Comparison of ENCODE assay signal across 23 cellular contexts in genomic region chr10:132250456-132251223, GRCh38. TPM values are rescaled to one million over a fixed set of nuclear protein-coding genes. Genes with fewer than 3 reads are reported as not detected.
DNase-seq lines count a peak whose midpoint lies in the region; ATAC-seq, FAIRE-seq and TF ChIP-seq lines count a peak whose summit lies in the region.
"Had no signal": no experiment of that assay in that cellular context is flagged by ENCODE, and none has a peak within 500 bp of the region (broad histone marks: within the 10 kb centered on the region; RNA-seq: fewer than 3 reads in every experiment).

No MANE protein-coding gene starts in this region.

- H3K79me2 ChIP-seq in HepG2 (ENCODE audit: insufficient read depth, low read length) (no peaks in the 10 kb centered on the region), Karpas-422 (ENCODE audit: low read length) (no peaks in the 10 kb centered on the region)

- H4K8ac ChIP-seq in neuronal stem cell (ENCODE audit: low read depth, low read length), result no peak overlapping the region

- no peak for TF ChIP-seq RAD21 in HepG2 (CRISPR knock-in tag; IDR thresholded peaks at IDR 0.05)

- no peak overlapping the region for H3K27ac Mint-ChIP-seq in CD8-positive, alpha-beta memory T cell
- H3K27ac Mint-ChIP-seq: B cell; CD4-positive, alpha-beta T cell; CD8-positive, alpha-beta T cell had no signal

- H3K4me3 Mint-ChIP-seq in CD8-positive, alpha-beta memory T cell, result no peak overlapping the region
- H3K4me3 Mint-ChIP-seq: B cell; CD4-positive, alpha-beta T cell; CD8-positive, alpha-beta T cell had no signal

- no peak overlapping the region for H3K4ac ChIP-seq in neuronal stem cell (ENCODE audit: low read length)

- 40% methylated on average over 1 of the region's 24 CpGs for WGBS in HepG2 (ENCODE audit: low lambda C conversion rate)
- 40% methylated on average over 2 of the region's 24 CpGs for WGBS in right lobe of liver (ENCODE audit: insufficient coverage, low coverage, low lambda C conversion rate, missing lambda C conversion rate)
- WGBS in neuronal stem cell (ENCODE audit: extremely low coverage in 2 of 2, insufficient read length in 2 of 2, insufficient replicate concordance in 1 of 2), 2 donors, result no CpG with 5 or more reads among the region's 24 CpGs

- no peak overlapping the region for H2AFZ ChIP-seq in HepG2 (ENCODE audit: low read length)
- no peak overlapping the region for H2AFZ ChIP-seq in neuronal stem cell (ENCODE audit: low read length)
- no peak overlapping the region for H2AFZ ChIP-seq in Karpas-422 (ENCODE audit: low read length)

- peaks cover 41% of the 10 kb centered on the region for H3K4me1 ChIP-seq in HepG2 (ENCODE audit: insufficient read depth, low read length)
- H3K4me1 ChIP-seq in right lobe of liver, result no peaks in the 10 kb centered on the region
- H3K4me1 ChIP-seq in HEK293 (ENCODE audit: control insufficient read depth, insufficient read depth, low read length), result no peaks in the 10 kb centered on the region
- peaks cover 0 to 11% of the 10 kb centered on the region in 2 donors for H3K4me1 ChIP-seq in neuronal stem cell (ENCODE audit: control insufficient read depth in 2 of 2, insufficient read depth in 1 of 2, low read depth in 1 of 2, low read length in 2 of 2)
- H3K4me1 ChIP-seq in Karpas-422 (ENCODE audit: low read length), result peaks cover 3% of the 10 kb centered on the region
- H3K4me1 ChIP-seq in CD8-positive, alpha-beta memory T cell (ENCODE audit: insufficient read depth, low read length), result peaks cover 1% of the 10 kb centered on the region

- in situ Hi-C loops in HepG2 (cut with HindIII; ENCODE audit: extremely low pct_ligation_motif_present, low pct_unique_long_range_greater_than_20kb), result no loop called here

- H2BK5ac ChIP-seq in neuronal stem cell (ENCODE audit: low read length), result no peak overlapping the region

- peak overlapping the region; percentile 63 for H2AK5ac ChIP-seq in neuronal stem cell (ENCODE audit: low read depth, low read length)

- TF ChIP-seq EP300 in HepG2 (IDR thresholded peaks at IDR 0.05; ENCODE audit: low read depth in 2 of 2, low read length in 2 of 2) (no peak), HepG2 (CRISPR knock-in tag; IDR thresholded peaks at IDR 0.05; ENCODE audit: borderline replicate concordance) (no peak)

- no peaks in the 10 kb centered on the region for H3K9me3 Mint-ChIP-seq in CD8-positive, alpha-beta memory T cell
- H3K9me3 Mint-ChIP-seq: CD4-positive, alpha-beta T cell; CD8-positive, alpha-beta T cell had no signal

- H3K27me3 ChIP-seq in HepG2 (ENCODE audit: control insufficient read depth in 1 of 2, insufficient read depth in 2 of 2, low read length in 2 of 2) (no peaks in the 10 kb centered on the region), right lobe of liver (no peaks in the 10 kb centered on the region), neuronal stem cell (ENCODE audit: control insufficient read depth in 3 of 3, insufficient read depth in 3 of 3, low read depth in 1 of 3, low read length in 3 of 3) (peaks cover 0 to 7% (median 0%) of the 10 kb centered on the region in 3 experiments), Karpas-422 (ENCODE audit: low read length) (no peaks in the 10 kb centered on the region)
- no peaks in the 10 kb centered on the region for H3K27me3 ChIP-seq in CD8-positive, alpha-beta memory T cell (ENCODE audit: insufficient read depth, low read length, poor library complexity, severe bottlenecking)

- peaks cover 0 to 1% of the 10 kb centered on the region in 2 donors for H3K27me3 Mint-ChIP-seq in CD8-positive, alpha-beta memory T cell
- H3K27me3 Mint-ChIP-seq: B cell; CD4-positive, alpha-beta T cell had no signal

- H2BK120ac ChIP-seq in neuronal stem cell (ENCODE audit: low read depth, low read length), result no peak overlapping the region

- H3K36me3 ChIP-seq in HepG2 (replicated peaks in 1 of 2; ENCODE audit: control insufficient read depth in 1 of 2, insufficient read depth in 2 of 2, low read length in 2 of 2) (no peaks in the 10 kb centered on the region), right lobe of liver (no peaks in the 10 kb centered on the region), HEK293 (ENCODE audit: control insufficient read depth in 2 of 2, insufficient read depth in 1 of 2, low read length in 2 of 2) (no peaks in the 10 kb centered on the region), neuronal stem cell (replicated peaks in 1 of 2; ENCODE audit: control insufficient read depth in 2 of 2, insufficient read depth in 2 of 2, low read length in 2 of 2) (no peaks in the 10 kb centered on the region), Karpas-422 (ENCODE audit: insufficient read depth, low read length) (no peaks in the 10 kb centered on the region)
- no peaks in the 10 kb centered on the region for H3K36me3 ChIP-seq in CD8-positive, alpha-beta memory T cell (ENCODE audit: insufficient read depth, low read length)

- H3K4me3 ChIP-seq in HepG2 (replicated peaks in 1 of 3; ENCODE audit: insufficient read depth in 1 of 3, low read depth in 2 of 3, low read length in 3 of 3) (peak overlapping the region in 1 of 3 experiments; percentile 47; a peak in 1 of 6 replicates), right lobe of liver (no peak overlapping the region), HEK293 (ENCODE audit: low read depth, low read length) (no peak overlapping the region), neuronal stem cell (ENCODE audit: low read length in 2 of 2) (no peak overlapping the region), Karpas-422 (ENCODE audit: low read length) (no peak overlapping the region)
- H3K4me3 ChIP-seq in CD8-positive, alpha-beta memory T cell (ENCODE audit: low read length), result no peak overlapping the region
- H3K4me3 ChIP-seq: A549, GM12878 had no signal

- H3K4me2 ChIP-seq in HepG2 (ENCODE audit: low read depth, low read length), result peak overlapping the region; percentile 47
- H3K4me2 ChIP-seq in neuronal stem cell (ENCODE audit: insufficient read depth, low read length, poor library complexity, severe bottlenecking), result no peak overlapping the region
- no peak overlapping the region for H3K4me2 ChIP-seq in Karpas-422 (ENCODE audit: low read depth, low read length, poor library complexity, severe bottlenecking)
- H3K4me2 ChIP-seq: A549 had no signal

- H3K9ac ChIP-seq in HepG2 (ENCODE audit: insufficient read depth, low read depth, low read length), result no peak overlapping the region
- peak overlapping the region; percentile 21 for H3K9ac ChIP-seq in neuronal stem cell (ENCODE audit: low read depth, low read length, poor library complexity)
- H3K9ac ChIP-seq in Karpas-422 (ENCODE audit: low read length), result no peak overlapping the region

- POLR2A ChIA-PET in HepG2 (lab: Yijun Ruan, JAX) (no interaction called here), HEK293 (lab: Yijun Ruan, JAX) (no interaction called here)
- POLR2A ChIA-PET in CD8-positive, alpha-beta memory T cell (lab: Charles Lee), result no interaction called here

- BruUV-seq in HepG2 (replicated peaks; lab: Mats Ljungman, UMichigan), result no TSS peak

- ATAC-seq in HepG2 (peak; percentile 18; the same call in 2 of the 3 replicates), right lobe of liver (no peak)
- ATAC-seq: CD8-positive, alpha-beta T cell; GM12878 had no signal

- H3K23ac ChIP-seq in neuronal stem cell (ENCODE audit: low read depth, low read length, poor library complexity), result peak overlapping the region; percentile 12

- intact Hi-C loops in HepG2 (cut with micrococcal nuclease; ENCODE audit: unreplicated experiment), result no loop called here
- intact Hi-C loops in right lobe of liver (cut with DNase I), result no loop called here

- H3K4me1 Mint-ChIP-seq in CD8-positive, alpha-beta memory T cell, result peaks cover 0 to 9% (median 0%) of the 10 kb centered on the region in 3 donors

- H2BK15ac ChIP-seq in neuronal stem cell (ENCODE audit: low read length), result peak overlapping the region; percentile 58

- no peak for FAIRE-seq in HepG2 (lab: Jason Lieb, UNC)
- FAIRE-seq in GM12892 (lab: Jason Lieb, UNC), result no peak
- FAIRE-seq: A549, GM12878, GM19239 had no signal

- no peak for TF ChIP-seq CTCF in HepG2 (CRISPR knock-in tag; IDR thresholded peaks at IDR 0.05)
- no peak for TF ChIP-seq CTCF in right lobe of liver (IDR thresholded peaks at IDR 0.05)
- TF ChIP-seq CTCF in HEK293 (tag by site-specific recombination; IDR thresholded peaks at IDR 0.05), result no peak

- H3K27ac ChIP-seq in HepG2 (ENCODE audit: extremely low read length, insufficient read depth, low read length) (peak overlapping the region; percentile 41), right lobe of liver (no peak overlapping the region), HEK293 (ENCODE audit: extremely low read depth, low read depth, low read length) (no peak overlapping the region), neuronal stem cell (replicated peaks; ENCODE audit: low read length) (no peak overlapping the region), Karpas-422 (ENCODE audit: low read length) (no peak overlapping the region)
- no peak overlapping the region for H3K27ac ChIP-seq in CD8-positive, alpha-beta memory T cell (ENCODE audit: low read depth, low read length)
- H3K27ac ChIP-seq: 22Rv1, A549, C4-2B had no signal

- H3K9me2 ChIP-seq in Karpas-422 (replicated peaks; ENCODE audit: insufficient read depth, low read length), result no peaks in the 10 kb centered on the region

- H3K9me3 ChIP-seq in HepG2 (ENCODE audit: low read length), result no peaks in the 10 kb centered on the region
- no peaks in the 10 kb centered on the region for H3K9me3 ChIP-seq in right lobe of liver
- no peaks in the 10 kb centered on the region for H3K9me3 ChIP-seq in HEK293 (ENCODE audit: control insufficient read depth, insufficient read depth, low read depth, low read length)
- H3K9me3 ChIP-seq in neuronal stem cell (replicated peaks in 1 of 2; ENCODE audit: control insufficient read depth in 2 of 2, insufficient read depth in 1 of 2, low read depth in 1 of 2, low read length in 2 of 2), result no peaks in the 10 kb centered on the region
- no peaks in the 10 kb centered on the region for H3K9me3 ChIP-seq in Karpas-422 (ENCODE audit: low read length)
- no peaks in the 10 kb centered on the region for H3K9me3 ChIP-seq in CD8-positive, alpha-beta memory T cell (ENCODE audit: low read length)
- H3K9me3 ChIP-seq: A549 had no signal

- TF ChIP-seq POLR2A in HepG2 (IDR thresholded peaks at IDR 0.05; ENCODE audit: insufficient read depth in 1 of 2, low read depth in 2 of 2, low read length in 2 of 2) (no peak), right lobe of liver (IDR thresholded peaks at IDR 0.05) (no peak), GM12892 (IDR thresholded peaks at IDR 0.05; ENCODE audit: low read depth, low read length) (no peak)

- H3K36me3 Mint-ChIP-seq in CD8-positive, alpha-beta memory T cell, result no peaks in the 10 kb centered on the region
- H3K36me3 Mint-ChIP-seq: CD8-positive, alpha-beta T cell had no signal

- H3K14ac ChIP-seq in neuronal stem cell (ENCODE audit: low read length), result no peak overlapping the region

- no peak overlapping the region for H4K91ac ChIP-seq in neuronal stem cell (ENCODE audit: low read depth, low read length, poor library complexity)

- no peaks in the 10 kb centered on the region for H4K20me1 ChIP-seq in HepG2 (ENCODE audit: insufficient read depth, low read length)
- no peaks in the 10 kb centered on the region for H4K20me1 ChIP-seq in Karpas-422 (ENCODE audit: insufficient read depth, low read depth, low read length)

- H2BK12ac ChIP-seq in neuronal stem cell (ENCODE audit: low read length), result peak overlapping the region; percentile 84

- peak overlapping the region; percentile 71 for H3K18ac ChIP-seq in neuronal stem cell (ENCODE audit: low read length)

- no peak for DNase-seq in HepG2 (ENCODE audit: low spot score)
- no peak for DNase-seq in right lobe of liver
- no peak for DNase-seq in neuronal stem cell (ENCODE audit: low spot score)
- no peak for DNase-seq in Karpas-422
- DNase-seq in CD8-positive, alpha-beta memory T cell, result no peak
- no peak for DNase-seq in GM12892 (ENCODE audit: insufficient read length)
- DNase-seq: AML-193; CD4-positive, alpha-beta T cell; CD8-positive, alpha-beta T cell; COR-L47; DMS 273 treated with DMSO at 0.1 percent for 48 hours; DMS153; DMS79; DND-41; EL; GDM1 had no signal

- CTCF ChIA-PET in HepG2 (lab: Yijun Ruan, JAX; ENCODE audit: low intra/inter-chr PET ratio, low total read pairs), result no interaction called here
- CTCF ChIA-PET in HEK293 (lab: Yijun Ruan, JAX), result no interaction called here
- CTCF ChIA-PET in CD8-positive, alpha-beta memory T cell (lab: Charles Lee), result no interaction called here

- peaks cover 4% of the 10 kb centered on the region for H3K79me1 ChIP-seq in neuronal stem cell (ENCODE audit: low read depth, low read length)

RNA-seq across cellular contexts. Expression of gene STK32C, which starts 57.1 kb away (rescaled TPM):
- total RNA-seq in HepG2 (2016; rRNA removed; fragmentation: Illumina TruSeq; extraction: Trizol), result 18.9 and 19.4 TPM in 2 replicates
- 6.4 and 9.0 TPM in 2 replicates for total RNA-seq in HepG2 (2016; cell fraction: cytosol; rRNA removed; fragmentation: Illumina TruSeq; extraction: Trizol; ENCODE audit: low read depth)
- total RNA-seq in HepG2 (2016; cell fraction: insoluble cytoplasmic fraction; rRNA removed; fragmentation: Illumina TruSeq; extraction: Trizol), result 18.5 and 19.3 TPM in 2 replicates
- total RNA-seq in HepG2 (2016; cell fraction: membrane; rRNA removed; fragmentation: Illumina TruSeq; extraction: Trizol), result 13.9 and 14.9 TPM in 2 replicates
- 8.4 and 10.8 TPM in 2 replicates for total RNA-seq in HepG2 (2016; cell fraction: nucleus; rRNA removed; fragmentation: Illumina TruSeq; extraction: Trizol)
- polyA plus RNA-seq in HepG2 (2011; rRNA removed), result 9.9 and 10.9 TPM in 2 replicates
- 7.4 and 11.6 TPM in 2 replicates for polyA plus RNA-seq in HepG2 (2011; cell fraction: cytosol; rRNA removed)
- 13.7 and 17.7 TPM in 2 replicates for polyA plus RNA-seq in HepG2 (2011; cell fraction: nucleus; rRNA removed)
- 12.0 and 12.5 TPM in 2 replicates for polyA plus RNA-seq in HepG2 (2012)
- 9.3 and 10.8 TPM in 2 replicates for polyA plus RNA-seq in HepG2 (2016; cell fraction: cytosol; fragmentation: Illumina TruSeq; extraction: Trizol; ENCODE audit: low read depth)
- polyA plus RNA-seq in HepG2 (2016; cell fraction: insoluble cytoplasmic fraction; fragmentation: Illumina TruSeq; extraction: Trizol; ENCODE audit: low read depth), result 19.9 and 20.6 TPM in 2 replicates
- 11.2 and 12.1 TPM in 2 replicates for polyA plus RNA-seq in HepG2 (2016; cell fraction: membrane; fragmentation: Illumina TruSeq; extraction: Trizol; ENCODE audit: low read depth)
- polyA plus RNA-seq in HepG2 (2016; cell fraction: nucleus; fragmentation: Illumina TruSeq; extraction: Trizol; ENCODE audit: insufficient read depth, low read depth), result 19.7 and 20.0 TPM in 2 replicates
- 10.2 and 30.6 TPM in 2 replicates for polyA minus RNA-seq in HepG2 (2011; rRNA and poly(A)+ RNA removed; ENCODE audit: low replicate concordance)
- 4.4 and 5.4 TPM in 2 replicates for polyA minus RNA-seq in HepG2 (2011; cell fraction: cytosol; rRNA and poly(A)+ RNA removed)
- 6.1 and 7.1 TPM in 2 replicates for polyA minus RNA-seq in HepG2 (2011; cell fraction: nucleus; rRNA and poly(A)+ RNA removed)
- 1 to 10 TPM; 1.6 to 3.5 (median 2.1) TPM for total RNA-seq in right lobe of liver
- 20.6 TPM for polyA plus RNA-seq in neuronal stem cell (2013, experiment 1 of 2)
- 21.2 TPM for polyA plus RNA-seq in neuronal stem cell (2013, experiment 2 of 2)
- 8.4 and 20.7 TPM in 2 replicates for total RNA-seq in Karpas-422 (2014; rRNA removed; shearing (Covaris generic); ENCODE audit: low replicate concordance)
- 10 to 100 TPM; 14.0 to 14.9 TPM for total RNA-seq in CD8-positive, alpha-beta memory T cell
- polyA plus RNA-seq in CD8-positive, alpha-beta memory T cell, result 8.5 TPM
- 4.3 TPM for polyA plus RNA-seq in GM12892 (2012; ENCODE audit: missing spikeins)
